ENCODE assay signal across 8 cellular contexts in genomic region chr2:238288650-238289573, GRCh38. TPM values are rescaled to one million over a fixed set of nuclear protein-coding genes. Genes with fewer than 3 reads are reported as not detected.
DNase-seq lines count a peak whose midpoint lies in the region; ATAC-seq and TF ChIP-seq lines count a peak whose summit lies in the region.

No MANE protein-coding gene starts in this region.

- CTCF ChIA-PET in Calu3 (lab: Charles Lee), result interaction anchor here (1.0 to 3.0 kb wide), 3 partner anchors 11 to 26 kb away, joined by 3 to 15 read pairs (median 5); no protein-coding TSS in a partner anchor

- H3K36me3 Mint-ChIP-seq in Calu3 (ENCODE audit: insufficient read depth, unreplicated experiment) (peaks cover 53% of the 10 kb centered on the region), endothelial cell (ENCODE audit: low read depth, unreplicated experiment) (peaks cover 4% of the 10 kb centered on the region)

- intact Hi-C loops in Calu3 (cut with micrococcal nuclease; ENCODE audit: unreplicated experiment), result loop anchor here (5.0 kb wide), 1 partner anchor 33 kb away; the partner anchor contains the start of gene TRAF3IP1

- H3K27ac Mint-ChIP-seq in Calu3 (ENCODE audit: unreplicated experiment) (peak overlapping the region; percentile 97), endothelial cell (ENCODE audit: unreplicated experiment) (peak overlapping the region; percentile 84)

- H3K9me3 Mint-ChIP-seq in Calu3 (ENCODE audit: low read depth, unreplicated experiment) (no peaks in the 10 kb centered on the region), endothelial cell (ENCODE audit: unreplicated experiment) (no peaks in the 10 kb centered on the region)

- DNase-seq in Calu3 (peak; percentile 97), HUDEP-2 (lab: John Stamatoyannopoulos, UW; ENCODE audit: unreplicated experiment in 76 of 76) (peak; percentile 26 to 98 (median 95)), NOMO-1 treated with dmso at 0.1 percent for 144 hours (lab: John Stamatoyannopoulos, UW; ENCODE audit: unreplicated experiment) (peak; percentile 95), endothelial cell (ENCODE audit: low spot score) (peak; percentile 97), midbrain (lab: John Stamatoyannopoulos, UW) (peak; percentile 98)
- peak; percentile 86 for DNase-seq in activated CD8-positive, alpha-beta memory T cell treated with anti-CD3 and anti-CD28 coated beads, Interleukin-2, amount 50 U/mL, for 24 hours (ENCODE audit: extremely low read depth)
- DNase-seq in stimulated activated CD8-positive, alpha-beta memory T cell treated with anti-CD3 and anti-CD28 coated beads, Interleukin-2, amount 100 ng/mL, for 1 hour (ENCODE audit: low read depth in 2 of 2), result peak; percentile 95 to 98

- TF ChIP-seq CTCF in Calu3 (IDR thresholded peaks at IDR 0.05; ENCODE audit: unreplicated experiment), result no peak
- TF ChIP-seq CTCF in endothelial cell (IDR thresholded peaks at IDR 0.05; ENCODE audit: unreplicated experiment), result peak; percentile 16

- peak; percentile 91 for ATAC-seq in GM21381 (IDR thresholded peaks at IDR 0.05; ENCODE audit: unreplicated experiment)

- no peaks in the 10 kb centered on the region for H3K27me3 Mint-ChIP-seq in Calu3 (ENCODE audit: unreplicated experiment)
- peaks cover 28% of the 10 kb centered on the region for H3K27me3 Mint-ChIP-seq in endothelial cell (ENCODE audit: unreplicated experiment)

- H3K4me1 Mint-ChIP-seq in Calu3 (ENCODE audit: low read depth, unreplicated experiment) (peaks cover 62% of the 10 kb centered on the region), endothelial cell (ENCODE audit: unreplicated experiment) (peaks cover 15% of the 10 kb centered on the region)

- peak overlapping the region; percentile 90 for H3K4me3 Mint-ChIP-seq in Calu3 (ENCODE audit: low read depth, unreplicated experiment)
- peak overlapping the region; percentile 89 for H3K4me3 Mint-ChIP-seq in endothelial cell (ENCODE audit: unreplicated experiment)

- BruUV-seq in Calu3 (replicated peaks; lab: Mats Ljungman, UMichigan), result TSS peak; percentile 53

RNA-seq across cellular contexts. Expression of gene PER2, which starts 0.5 kb away (rescaled TPM):
- total RNA-seq in Calu3 (2022) (14.0 and 14.8 TPM in 2 replicates), endothelial cell (ENCODE audit: unreplicated experiment) (5.5 TPM)

RNA-seq across cellular contexts. Expression of gene TRAF3IP1, which starts 31.4 kb away (rescaled TPM):
- total RNA-seq in Calu3 (2022) (18.6 and 21.2 TPM in 2 replicates), endothelial cell (ENCODE audit: unreplicated experiment) (17.1 TPM)

RNA-seq across cellular contexts. Expression of gene HES6, which starts 49.1 kb away (rescaled TPM):
- total RNA-seq in Calu3 (2022), result 5.9 and 8.0 TPM in 2 replicates
- 5.0 TPM for total RNA-seq in endothelial cell (ENCODE audit: unreplicated experiment)

Comparison
In these comparisons a context has a peak if more than half of its experiments do, and no peak if none do; other contexts are left out.
1. Peak in every context shown above with its lines: DNase-seq and ATAC-seq.